Comparison of ENCODE assay signal across 19 cellular contexts in genomic region chr3:57141719-57142118, GRCh38. TPM values are rescaled to one million over a fixed set of nuclear protein-coding genes. Genes with fewer than 3 reads are reported as not detected.
DNase-seq lines count a peak whose midpoint lies in the region; ATAC-seq and TF ChIP-seq lines count a peak whose summit lies in the region.
"Had no signal": no experiment of that assay in that cellular context is flagged by ENCODE, and none has a peak within 500 bp of the region (broad histone marks: within the 10 kb centered on the region; RNA-seq: fewer than 3 reads in every experiment).

No MANE protein-coding gene starts in this region.

- H3K4me3 ChIP-seq in HUES48 (ENCODE audit: low read depth, low read length), result no peak overlapping the region
- H3K4me3 ChIP-seq in hepatocyte, result no peak overlapping the region

- no peak overlapping the region for H2AFZ ChIP-seq in hepatocyte

- intact Hi-C loops in sciatic nerve (cut with DNase I), result no loop called here
- intact Hi-C loops in left colon (cut with DNase I, micrococcal nuclease), result no loop called here

- ATAC-seq in SK-N-SH treated with all-trans-retinoic acid at 6 μM for 48 hours (peak; percentile 51; the same call in 1 of the 3 replicates), sciatic nerve (peak; percentile 76), left colon (no peak)
- ATAC-seq in stimulated activated naive CD8-positive, alpha-beta T cell treated with anti-CD3 and anti-CD28 coated beads, Interleukin-15, Interleukin-2, amounts not matched to agents 100 U/mL and 50 U/mL, for 24 hours, result no peak
- ATAC-seq: stimulated activated naive CD8-positive, alpha-beta T cell treated with anti-CD3 and anti-CD28 coated beads, Interleukin-15, amount 100 ng/mL, for 72 hours had no signal

- H3K9me2 ChIP-seq in hepatocyte (replicated peaks; ENCODE audit: insufficient read depth), result no peaks in the 10 kb centered on the region

- H3K9me3 ChIP-seq in HUES48 (ENCODE audit: control insufficient read depth, insufficient read depth, low read length) (no peaks in the 10 kb centered on the region), hepatocyte (ENCODE audit: low read depth) (no peaks in the 10 kb centered on the region)

- DNase-seq in hepatocyte (ENCODE audit: low spot score) (no peak), sciatic nerve (ENCODE audit: low spot score) (no peak), superior temporal gyrus (ENCODE audit: extremely low spot score) (no peak), left colon (no peak)
- no peak for DNase-seq in stimulated activated naive CD8-positive, alpha-beta T cell treated with anti-CD3 and anti-CD28 coated beads, Interleukin-15, Interleukin-2, amounts not matched to agents 100 U/mL and 50 U/mL, for 24 hours
- DNase-seq: activated CD4-positive, alpha-beta T cell treated with anti-CD3 and anti-CD28 coated beads, Interleukin-2, amount 50 U/mL, for 48 hours; activated naive CD4-positive, alpha-beta T cell treated with anti-CD3 and anti-CD28 coated beads for 36 hours; activated T-cell treated with anti-CD3 and anti-CD28 coated beads, Interleukin-2, amount 50 U/mL, for 1 hour; cortex of kidney; EL; foreskin fibroblast; HFFc6; kidney glomerular epithelial cell; NCI-H1417; stimulated activated naive CD8-positive, alpha-beta T cell treated with anti-CD3 and anti-CD28 coated beads, Interleukin-15, amount 100 ng/mL, for 72 hours; SW 1271 had no signal

- H4K20me1 ChIP-seq in hepatocyte (ENCODE audit: insufficient read depth, poor library complexity, severe bottlenecking), result no peaks in the 10 kb centered on the region

- peak; percentile 29 for TF ChIP-seq CTCF in hepatocyte (IDR thresholded peaks at IDR 0.05; ENCODE audit: poor library complexity)

- H3K27me3 ChIP-seq in HUES48 (ENCODE audit: control insufficient read depth, insufficient read depth, low read length), result no peaks in the 10 kb centered on the region
- no peaks in the 10 kb centered on the region for H3K27me3 ChIP-seq in hepatocyte

- H3K27ac ChIP-seq in HUES48 (ENCODE audit: low read depth, low read length) (peak overlapping the region; percentile 5), hepatocyte (peak overlapping the region; percentile 2)
- H3K27ac ChIP-seq: KMS-11 had no signal

- H3K36me3 ChIP-seq in HUES48 (ENCODE audit: control insufficient read depth, insufficient read depth, low read length) (no peaks in the 10 kb centered on the region), hepatocyte (replicated peaks; ENCODE audit: insufficient read depth, low read depth) (no peaks in the 10 kb centered on the region)

- H3K4me2 ChIP-seq in hepatocyte, result peak overlapping the region; percentile 42
- H3K4me2 ChIP-seq: KMS-11 had no signal

- no peak overlapping the region for H3K9ac ChIP-seq in HUES48 (ENCODE audit: low read depth, low read length)
- H3K9ac ChIP-seq: KMS-11 had no signal

- H3K79me2 ChIP-seq in hepatocyte, result no peaks in the 10 kb centered on the region

- H3K4me1 ChIP-seq in HUES48 (ENCODE audit: control insufficient read depth, insufficient read depth, low read length) (peaks cover 31% of the 10 kb centered on the region), hepatocyte (ENCODE audit: insufficient read depth) (peaks cover 10% of the 10 kb centered on the region)

- 27% methylated on average over 4 of the region's 4 CpGs for WGBS in hepatocyte (ENCODE audit: low lambda C conversion rate, missing lambda C conversion rate)

TF ChIP-seq in SK-N-SH treated with all-trans-retinoic acid at 6 μM for 48 hours, 23 proteins besides CTCF, POLR2A, EP300 and RAD21:
- TF ChIP-seq, protein P1, sequence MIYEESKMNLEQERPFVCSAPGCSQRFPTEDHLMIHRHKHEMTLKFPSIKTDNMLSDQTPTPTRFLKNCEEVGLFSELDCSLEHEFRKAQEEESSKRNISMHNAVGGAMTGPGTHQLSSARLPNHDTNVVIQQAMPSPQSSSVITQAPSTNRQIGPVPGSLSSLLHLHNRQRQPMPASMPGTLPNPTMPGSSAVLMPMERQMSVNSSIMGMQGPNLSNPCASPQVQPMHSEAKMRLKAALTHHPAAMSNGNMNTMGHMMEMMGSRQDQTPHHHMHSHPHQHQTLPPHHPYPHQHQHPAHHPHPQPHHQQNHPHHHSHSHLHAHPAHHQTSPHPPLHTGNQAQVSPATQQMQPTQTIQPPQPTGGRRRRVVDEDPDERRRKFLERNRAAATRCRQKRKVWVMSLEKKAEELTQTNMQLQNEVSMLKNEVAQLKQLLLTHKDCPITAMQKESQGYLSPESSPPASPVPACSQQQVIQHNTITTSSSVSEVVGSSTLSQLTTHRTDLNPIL (CRISPR knock-in tag; IDR thresholded peaks at IDR 0.05; ENCODE audit: low read depth), result no peak
- TF ChIP-seq TOX (CRISPR knock-in tag; IDR thresholded peaks at IDR 0.05; ENCODE audit: borderline replicate concordance) (no peak), ZNF565 (CRISPR knock-in tag; conservative IDR thresholded peaks at IDR 0.05; ENCODE audit: low read depth) (no peak), ZC3H10 (CRISPR knock-in tag; IDR thresholded peaks at IDR 0.05) (no peak), TSHZ2 (CRISPR knock-in tag; IDR thresholded peaks at IDR 0.05) (peak; percentile 80), SNAI2 (CRISPR knock-in tag; IDR thresholded peaks at IDR 0.05) (no peak), ZNF70 (CRISPR knock-in tag; IDR thresholded peaks at IDR 0.05) (0 out of 2 replicates have a peak, but pooled peaks have one; percentile 22), RARB (CRISPR knock-in tag; IDR thresholded peaks at IDR 0.05) (no peak), OSR1 (CRISPR knock-in tag; IDR thresholded peaks at IDR 0.05) (no peak), ISL1 (CRISPR knock-in tag; IDR thresholded peaks at IDR 0.05) (no peak), ESRRG (CRISPR knock-in tag; IDR thresholded peaks at IDR 0.05) (no peak), CSDC2 (CRISPR knock-in tag; IDR thresholded peaks at IDR 0.05) (no peak), BACH2 (CRISPR knock-in tag; IDR thresholded peaks at IDR 0.05; ENCODE audit: borderline replicate concordance) (no peak), TCF4 (CRISPR knock-in tag; IDR thresholded peaks at IDR 0.05; ENCODE audit: borderline replicate concordance) (peak; percentile 40; the same call in 1 of the 2 replicates)

RNA-seq across cellular contexts. Expression of gene IL17RD, which starts 23.4 kb away (rescaled TPM):
- 6.2 and 6.7 TPM in 2 replicates for total RNA-seq in hepatocyte
- polyA plus RNA-seq in hepatocyte, result 1.7 and 2.0 TPM in 2 replicates
- total RNA-seq in sciatic nerve, result 14.8 TPM
- 1 to 10 TPM in 1 of 2 donors, under 1 TPM in 1; 0.85 to 2.7 TPM for total RNA-seq in left colon

RNA-seq across cellular contexts. Expression of gene HESX1, which starts 58.1 kb away (rescaled TPM):
- total RNA-seq in hepatocyte (1.3 and 1.7 TPM in 2 replicates), sciatic nerve (0.89 TPM), left colon (under 1 TPM in 1 of 2 donors, not detected in 1; 0.43 TPM)
- polyA plus RNA-seq in hepatocyte, result 0.51 and 0.85 TPM in 2 replicates

Comparison
In these comparisons a context has a peak if more than half of its experiments do, and no peak if none do; other contexts are left out.
1. ATAC-seq: peak in SK-N-SH treated with all-trans-retinoic acid at 6 μM for 48 hours (single experiment) and sciatic nerve (single experiment); none in left colon (single experiment) and stimulated activated naive CD8-positive, alpha-beta T cell treated with anti-CD3 and anti-CD28 coated beads, Interleukin-15, Interleukin-2, amounts not matched to agents 100 U/mL and 50 U/mL, for 24 hours (single experiment).